Comparison of ENCODE assay signal across 10 cellular contexts in the genomic region with DNA sequence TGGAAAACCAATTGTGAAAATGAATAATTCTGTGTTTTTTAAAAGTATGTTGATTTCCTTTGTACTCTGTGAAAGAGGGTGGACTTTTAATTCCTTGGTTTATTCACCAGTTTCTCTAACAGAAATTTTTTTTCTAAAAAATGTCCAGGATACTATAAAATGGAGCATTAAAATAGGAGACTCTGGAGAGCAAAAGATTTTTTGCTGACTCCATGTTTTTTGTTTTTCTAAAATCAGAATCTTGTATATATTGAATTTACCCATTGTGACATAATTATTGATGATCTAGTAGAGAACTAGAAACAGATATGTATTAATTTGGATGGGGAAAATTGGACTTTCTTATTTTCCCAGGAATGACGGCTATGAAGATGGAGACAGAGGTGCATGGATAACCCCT. TPM values are rescaled to one million over a fixed set of nuclear protein-coding genes. Genes with fewer than 3 reads are reported as not detected.
"Had no signal": no experiment of that assay in that cellular context is flagged by ENCODE, and none has a peak within 500 bp of the region (broad histone marks: within the 10 kb centered on the region; RNA-seq: fewer than 3 reads in every experiment).

No MANE protein-coding gene starts in this region.

- FAIRE-seq: HTR-8/SVneo had no signal

- H2AFZ ChIP-seq: GM23338 had no signal

- H3K36me3 ChIP-seq: HAP-1 had no signal

- DNase-seq: H7, HFFc6, Karpas-422, KBM-7 had no signal

- H3K9me3 ChIP-seq: HAP-1 had no signal

- H3K4me1 ChIP-seq: HAP-1 had no signal

- H3K4me3 ChIP-seq: GM23338, HAP-1 had no signal

- ATAC-seq: GM23338, HCT116 had no signal

- H3K4me2 ChIP-seq: GM23338, KMS-11 had no signal

- H3K27ac ChIP-seq: KMS-11 had no signal

- H3K9ac ChIP-seq: KMS-11 had no signal

RNA-seq across cellular contexts. Expression of a gene that starts 23.2 kb away (rescaled TPM):
- total RNA-seq: HT-29 had no signal
